ENCODE assay signal across 8 cellular contexts in the genomic region with DNA sequence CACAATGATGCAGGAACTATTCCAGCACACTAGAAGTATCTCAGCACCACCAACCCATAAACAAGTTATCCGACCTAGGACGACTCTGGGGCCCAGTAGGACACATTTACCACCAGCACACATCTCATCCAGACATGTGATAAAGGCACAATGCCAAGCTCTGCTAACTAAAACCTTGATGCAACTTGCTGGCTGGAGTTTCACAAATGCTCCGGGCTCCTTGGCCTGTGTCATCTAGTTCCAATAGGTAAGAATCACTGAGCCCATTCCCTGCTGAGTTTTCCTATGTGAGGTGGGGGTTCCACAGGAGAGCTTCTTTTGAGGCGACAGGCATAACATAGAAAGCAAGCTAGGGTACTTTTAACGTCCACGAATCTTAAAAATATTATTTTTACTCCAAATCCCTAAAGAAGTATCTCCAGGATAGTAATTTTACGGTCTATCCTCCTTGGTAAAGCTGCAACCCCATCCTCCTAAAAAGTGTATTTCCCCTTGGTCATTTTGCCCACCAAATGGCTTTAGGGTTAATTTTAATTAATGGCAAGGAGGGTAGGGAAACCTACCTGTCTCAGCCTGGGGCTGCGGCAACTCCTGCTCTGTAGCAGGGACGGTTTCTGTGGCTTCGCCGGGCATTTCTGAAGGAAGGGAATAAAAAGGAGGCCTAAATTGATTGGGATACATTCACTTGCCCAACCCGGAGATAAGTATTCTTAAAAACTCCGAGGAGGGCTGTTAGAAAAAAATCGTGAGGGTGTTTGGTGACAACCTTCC. TPM values are rescaled to one million over a fixed set of nuclear protein-coding genes. Genes with fewer than 3 reads are reported as not detected.
DNase-seq lines count a peak whose midpoint lies in the region; ATAC-seq and TF ChIP-seq lines count a peak whose summit lies in the region.

No MANE protein-coding gene starts in this region.

- ATAC-seq in activated B cell treated with CpG ODN at 0.5 μM for 24 hours (ENCODE audit: low read depth) = no peak

- CTCF ChIA-PET in activated B cell treated with CpG ODN at 0.5 μM for 24 hours (lab: Charles Lee) (interaction anchor here (0.7 kb wide), 1 partner anchor 87 kb away, joined by 3 read pairs; no protein-coding TSS in a partner anchor), HEK293T (lab: Yijun Ruan, JAX) (interaction anchor here (0.9 to 1.0 kb wide), 2 partner anchors 87 to 89 kb away, joined by 3 read pairs; no protein-coding TSS in a partner anchor)

- peak overlapping the region; percentile 99 for H3K4me3 Mint-ChIP-seq in activated B cell treated with CpG ODN at 0.5 μM for 24 hours
- H3K4me3 Mint-ChIP-seq in nephron progenitor cell = peak overlapping the region; percentile 99

- H3K4me1 Mint-ChIP-seq in activated B cell treated with CpG ODN at 0.5 μM for 24 hours = peaks cover 63% of the 10 kb centered on the region
- peaks cover 61% of the 10 kb centered on the region for H3K4me1 Mint-ChIP-seq in nephron progenitor cell

- H3K4me3 ChIP-seq in AG09309 (ENCODE audit: control insufficient read depth, low read depth, low read length) (peak overlapping the region; percentile 88), HFF-Myc (replicated peaks; ENCODE audit: low read depth, low read length) (peak overlapping the region; percentile 95), fibroblast of the aortic adventitia (ENCODE audit: low read depth, low read length) (peak overlapping the region; percentile 100)

- POLR2A ChIA-PET in activated B cell treated with CpG ODN at 0.5 μM for 24 hours (lab: Charles Lee) (interaction anchor here (0.6 to 1.8 kb wide), 7 partner anchors 20 to 87 kb away, joined by 4 to 13 read pairs (median 4); a partner anchor contains a TSS), HEK293T (lab: Yijun Ruan, JAX) (interaction anchor here (1.0 to 1.3 kb wide), 4 partner anchors 11 to 63 kb away, joined by 3 to 6 read pairs (median 4); no protein-coding TSS in a partner anchor)

- H3K36me3 Mint-ChIP-seq in activated B cell treated with CpG ODN at 0.5 μM for 24 hours (ENCODE audit: low read depth) = peaks cover 60% of the 10 kb centered on the region
- H3K36me3 Mint-ChIP-seq in nephron progenitor cell (ENCODE audit: low read depth) = peaks cover 51% of the 10 kb centered on the region

- DNase-seq in AG09309 (ENCODE audit: low read depth) (peak; percentile 55), HFF-Myc (ENCODE audit: extremely low read depth, low read depth) (no peak), activated B cell treated with CpG ODN at 0.5 μM for 24 hours (no peak), fibroblast of the aortic adventitia (ENCODE audit: low read depth) (peak; percentile 89), nephron progenitor cell (no peak), HEK293T (ENCODE audit: extremely low spot score) (no peak), NCI-H2171 (lab: John Stamatoyannopoulos, UW) (no peak), activated gamma-delta T cell treated with Interleukin-2 at 50 U/mL for 16 hours (no peak)

- H3K27me3 Mint-ChIP-seq in activated B cell treated with CpG ODN at 0.5 μM for 24 hours (no peaks in the 10 kb centered on the region), nephron progenitor cell (ENCODE audit: low read depth, poor library complexity) (peaks cover 4% of the 10 kb centered on the region)

- intact Hi-C loops in activated B cell treated with CpG ODN at 0.5 μM for 24 hours (cut with micrococcal nuclease) = no loop called here

- H3K9me3 Mint-ChIP-seq in activated B cell treated with CpG ODN at 0.5 μM for 24 hours = no peaks in the 10 kb centered on the region
- no peaks in the 10 kb centered on the region for H3K9me3 Mint-ChIP-seq in nephron progenitor cell

- TF ChIP-seq CTCF in AG09309 (IDR thresholded peaks at IDR 0.05; ENCODE audit: control insufficient read depth, insufficient read depth, low read depth, low read length, missing control alignments) = no peak
- TF ChIP-seq CTCF in HFF-Myc (IDR thresholded peaks at IDR 0.05; ENCODE audit: low read depth, low read length, missing control alignments) = no peak
- TF ChIP-seq CTCF in activated B cell treated with CpG ODN at 0.5 μM for 24 hours (IDR thresholded peaks at IDR 0.05) = no peak
- no peak for TF ChIP-seq CTCF in fibroblast of the aortic adventitia (IDR thresholded peaks at IDR 0.05; ENCODE audit: insufficient read depth, low read length)
- TF ChIP-seq CTCF in nephron progenitor cell (IDR thresholded peaks at IDR 0.05) = no peak

- H3K27ac Mint-ChIP-seq in activated B cell treated with CpG ODN at 0.5 μM for 24 hours (peak overlapping the region; percentile 98), nephron progenitor cell (peak overlapping the region; percentile 100)

TF ChIP-seq in HEK293T, 16 proteins besides CTCF, POLR2A, EP300 and RAD21:
- no peak for TF ChIP-seq SP1 (IDR thresholded peaks at IDR 0.05)
TF ChIP-seq in HEK293T: peak in this region for 0.

RNA-seq across cellular contexts. Expression of a gene that starts 1.0 kb away (rescaled TPM):
- total RNA-seq in activated B cell treated with CpG ODN at 0.5 μM for 24 hours = 1,104 and 1,342 TPM in 2 replicates
- 960 and 1,713 TPM in 2 replicates for total RNA-seq in fibroblast of the aortic adventitia (ENCODE audit: low replicate concordance)

RNA-seq across cellular contexts. Expression of a gene that starts 28.0 kb away (rescaled TPM):
- total RNA-seq in activated B cell treated with CpG ODN at 0.5 μM for 24 hours (15.1 and 16.8 TPM in 2 replicates), fibroblast of the aortic adventitia (ENCODE audit: low replicate concordance) (4.3 and 38.0 TPM in 2 replicates)

RNA-seq across cellular contexts. Expression of a gene that starts 36.0 kb away (rescaled TPM):
- 183 and 185 TPM in 2 replicates for total RNA-seq in activated B cell treated with CpG ODN at 0.5 μM for 24 hours
- 51.7 and 129 TPM in 2 replicates for total RNA-seq in fibroblast of the aortic adventitia (ENCODE audit: low replicate concordance)

RNA-seq across cellular contexts. Expression of a gene that starts 39.0 kb away (rescaled TPM):
- total RNA-seq in activated B cell treated with CpG ODN at 0.5 μM for 24 hours (0.29 and 0.46 TPM in 2 replicates), fibroblast of the aortic adventitia (ENCODE audit: low replicate concordance) (0.72 and 2.0 TPM in 2 replicates)

Comparison
In these comparisons a context has a peak if more than half of its experiments do, and no peak if none do; other contexts are left out.
1. DNase-seq: peak in AG09309 (single experiment) and fibroblast of the aortic adventitia (single experiment); none in HFF-Myc (single experiment), activated B cell treated with CpG ODN at 0.5 μM for 24 hours (single experiment), nephron progenitor cell (single experiment), HEK293T (single experiment), NCI-H2171 (single experiment) and activated gamma-delta T cell treated with Interleukin-2 at 50 U/mL for 16 hours (single experiment).
2. Peak in every context shown above with its lines, with median percentiles within 50 percentile points of each other: H3K4me3 ChIP-seq.